ENCODE assay signal across 8 cellular contexts in genomic region chr1:234848972-234849641, GRCh38.
DNase-seq lines count a peak whose midpoint lies in the region; ATAC-seq lines count a peak whose summit lies in the region.

No MANE protein-coding gene starts in this region.

- peak overlapping the region; percentile 57 for H3K27ac ChIP-seq in BLaER1

- no peaks in the 10 kb centered on the region for H3K27me3 ChIP-seq in BLaER1

- H3K4me3 ChIP-seq in BLaER1, result no peak overlapping the region

- H3K4me1 ChIP-seq in BLaER1, result peaks cover 87% of the 10 kb centered on the region

- H3K9ac ChIP-seq in BLaER1, result no peak overlapping the region

- H3K9me3 ChIP-seq in BLaER1, result no peaks in the 10 kb centered on the region

- H4K20me1 ChIP-seq in BLaER1, result no peaks in the 10 kb centered on the region

- H3K4me2 ChIP-seq in BLaER1, result peak overlapping the region; percentile 67

- H3K36me3 ChIP-seq in BLaER1, result no peaks in the 10 kb centered on the region

- no peak for ATAC-seq in HG03460 (IDR thresholded peaks at IDR 0.05; ENCODE audit: unreplicated experiment)

- peak; percentile 85 for DNase-seq in LHCN-M2 (ENCODE audit: low read depth)
- DNase-seq in astrocyte of the hippocampus (ENCODE audit: low read depth, low spot score), result peak; percentile 95
- peak; percentile 83 for DNase-seq in medulla oblongata (ENCODE audit: extremely low spot score)
- no peak for DNase-seq in iPS-NIHi7 (ENCODE audit: extremely low spot score)
- DNase-seq in NCI-H748 (lab: John Stamatoyannopoulos, UW; ENCODE audit: unreplicated experiment), result no peak
- DNase-seq in activated T-cell treated with anti-CD3 and anti-CD28 coated beads for 4 hours, result no peak

Comparison
In these comparisons a context has a peak if more than half of its experiments do, and no peak if none do; other contexts are left out.
1. DNase-seq: peak in LHCN-M2 (single experiment), astrocyte of the hippocampus (single experiment) and medulla oblongata (single experiment); none in iPS-NIHi7 (single experiment), NCI-H748 (single experiment) and activated T-cell treated with anti-CD3 and anti-CD28 coated beads for 4 hours (single experiment).